Comparison of ENCODE assay signal across 18 cellular contexts in genomic region chr2:56714400-56714799, GRCh38.
DNase-seq lines count a peak whose midpoint lies in the region; TF ChIP-seq lines count a peak whose summit lies in the region.
"Had no signal": no experiment of that assay in that cellular context is flagged by ENCODE, and none has a peak within 500 bp of the region (broad histone marks: within the 10 kb centered on the region; RNA-seq: fewer than 3 reads in every experiment).

No MANE protein-coding gene starts in this region.

- DNase-seq in AG10803 (ENCODE audit: low read depth), result peak; percentile 5
- DNase-seq in GM03348 (ENCODE audit: low spot score), result peak; percentile 15
- peak; percentile 55 for DNase-seq in RPMI7951 (ENCODE audit: low read depth)
- peak; percentile 6 for DNase-seq in fibroblast of the aortic adventitia (ENCODE audit: low read depth)
- no peak for DNase-seq in HPDE6-E6E7 (ENCODE audit: extremely low spot score)
- DNase-seq in OCI-M1 (lab: John Stamatoyannopoulos, UW), result no peak
- DNase-seq in stimulated activated CD4-positive, alpha-beta T cell treated with anti-CD3 and anti-CD28 coated beads, Interleukin-4, amount 100 ng/mL, for 1 hour, result no peak
- DNase-seq in NCI-H510A (lab: John Stamatoyannopoulos, UW), result no peak
- DNase-seq: AML-193, DND-41, GF-D8, KBM-7, NCI-H1694 treated with DMSO at 0.1 percent for 48 hours, NCI-H2107, NCI-H2227 treated with DMSO at 0.1 percent for 48 hours, NCI-H526 had no signal

- TF ChIP-seq CTCF in AG10803 (conservative IDR thresholded peaks at IDR 0.05; ENCODE audit: low read length) (no peak), fibroblast of the aortic adventitia (IDR thresholded peaks at IDR 0.05; ENCODE audit: insufficient read depth, low read length) (no peak)

- H3K4me3 ChIP-seq in AG10803 (ENCODE audit: low read length), result no peak overlapping the region
- H3K4me3 ChIP-seq in fibroblast of the aortic adventitia (ENCODE audit: low read depth, low read length), result no peak overlapping the region
- H3K4me3 ChIP-seq: A549, GM23338 had no signal

Comparison
In these comparisons a context has a peak if more than half of its experiments do, and no peak if none do; other contexts are left out.
1. DNase-seq: peak in AG10803 (single experiment), GM03348 (single experiment), RPMI7951 (single experiment) and fibroblast of the aortic adventitia (single experiment); none in HPDE6-E6E7 (single experiment), OCI-M1 (single experiment), stimulated activated CD4-positive, alpha-beta T cell treated with anti-CD3 and anti-CD28 coated beads, Interleukin-4, amount 100 ng/mL, for 1 hour (single experiment) and NCI-H510A (single experiment).